Comparison of ENCODE assay signal across 8 cellular contexts in the genomic region with DNA sequence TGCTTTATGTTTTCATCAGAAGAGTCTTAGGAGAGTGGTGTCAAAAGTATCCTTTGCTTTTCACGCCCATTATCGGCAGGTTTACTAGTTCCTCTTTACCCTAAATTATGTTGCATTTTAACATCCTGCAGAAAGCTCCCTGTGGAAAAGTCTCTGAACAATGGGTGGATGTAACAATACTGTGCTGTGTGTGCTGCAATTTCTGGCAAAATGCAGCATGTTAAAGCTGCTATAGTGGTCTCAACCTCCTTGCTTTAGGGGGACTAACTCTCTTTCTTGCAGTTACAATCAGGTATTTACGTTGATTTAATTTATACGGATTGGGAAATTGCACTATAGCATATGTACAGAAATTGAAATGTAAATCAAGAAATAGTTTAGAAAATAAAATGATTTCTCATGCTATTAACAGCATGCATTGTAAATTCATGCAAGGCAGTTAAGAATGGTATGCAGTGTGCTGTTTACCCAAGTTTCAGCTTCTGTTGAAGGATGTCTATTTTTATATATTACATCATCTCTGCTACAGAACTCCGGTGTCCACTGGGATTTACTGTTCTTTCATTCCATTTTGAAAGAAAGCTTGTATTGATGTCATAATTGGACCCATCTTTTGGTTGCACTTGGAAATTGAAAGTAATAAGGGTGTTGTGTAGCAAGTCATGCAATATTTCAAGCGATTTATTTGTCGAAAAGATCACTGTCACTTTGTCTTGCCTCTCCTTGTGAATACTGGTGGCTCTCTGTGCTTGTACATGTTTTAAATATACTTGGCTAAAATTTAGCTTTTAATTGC.
DNase-seq lines count a peak whose midpoint lies in the region; ATAC-seq lines count a peak whose summit lies in the region.

No MANE protein-coding gene starts in this region.

- H3K27ac Mint-ChIP-seq in activated CD4-positive, alpha-beta memory T cell treated with anti-CD3 and anti-CD28 coated beads for 36 hours: no peak overlapping the region

- DNase-seq in EL (peak; percentile 37), NCI-H69 (lab: John Stamatoyannopoulos, UW) (peak; percentile 81), fibroblast of peridontal ligament (ENCODE audit: extremely low read depth) (peak; percentile 96), sciatic nerve (ENCODE audit: low spot score) (no peak), islet precursor cell (no peak), HPDE6-E6E7 (ENCODE audit: extremely low spot score) (no peak)
- DNase-seq in activated CD4-positive, alpha-beta memory T cell treated with anti-CD3 and anti-CD28 coated beads for 36 hours: no peak

- ATAC-seq in sciatic nerve: peak; percentile 96
- ATAC-seq in HG03457 (IDR thresholded peaks at IDR 0.05; ENCODE audit: unreplicated experiment): no peak

- CTCF ChIA-PET in activated CD4-positive, alpha-beta memory T cell treated with anti-CD3 and anti-CD28 coated beads for 36 hours (lab: Charles Lee): no interaction called here

- intact Hi-C loops in sciatic nerve (cut with DNase I): no loop called here
- intact Hi-C loops in activated CD4-positive, alpha-beta memory T cell treated with anti-CD3 and anti-CD28 coated beads for 36 hours (cut with micrococcal nuclease): no loop called here

- peaks cover 5% of the 10 kb centered on the region for H3K9me3 Mint-ChIP-seq in activated CD4-positive, alpha-beta memory T cell treated with anti-CD3 and anti-CD28 coated beads for 36 hours

- H3K27me3 Mint-ChIP-seq in activated CD4-positive, alpha-beta memory T cell treated with anti-CD3 and anti-CD28 coated beads for 36 hours: no peaks in the 10 kb centered on the region

- H3K4me3 Mint-ChIP-seq in activated CD4-positive, alpha-beta memory T cell treated with anti-CD3 and anti-CD28 coated beads for 36 hours: no peak overlapping the region

- H3K36me3 Mint-ChIP-seq in activated CD4-positive, alpha-beta memory T cell treated with anti-CD3 and anti-CD28 coated beads for 36 hours: peaks cover 24% of the 10 kb centered on the region

- peaks cover 6% of the 10 kb centered on the region for H3K4me1 Mint-ChIP-seq in activated CD4-positive, alpha-beta memory T cell treated with anti-CD3 and anti-CD28 coated beads for 36 hours (ENCODE audit: low read depth)

- POLR2A ChIA-PET in activated CD4-positive, alpha-beta memory T cell treated with anti-CD3 and anti-CD28 coated beads for 36 hours (lab: Charles Lee): no interaction called here

Comparison
In these comparisons a context has a peak if more than half of its experiments do, and no peak if none do; other contexts are left out.
1. DNase-seq: peak in EL (single experiment), NCI-H69 (single experiment) and fibroblast of peridontal ligament (single experiment); none in sciatic nerve (single experiment), islet precursor cell (single experiment), HPDE6-E6E7 (single experiment) and activated CD4-positive, alpha-beta memory T cell treated with anti-CD3 and anti-CD28 coated beads for 36 hours (single experiment).